1 cellular context compared by ENCODE assay signal in genomic region chr10:96244354-96244753, GRCh38.
TF ChIP-seq lines count a peak whose summit lies in the region.

No MANE protein-coding gene starts in this region.

TF ChIP-seq in GM12878, 131 proteins besides CTCF, POLR2A, EP300 and RAD21 (continued from another document):
- TF ChIP-seq PML (IDR thresholded peaks at IDR 0.05; ENCODE audit: low read length) (no peak), ZSCAN29 (IDR thresholded peaks at IDR 0.05) (no peak), BHLHE40 (IDR thresholded peaks at IDR 0.05; ENCODE audit: borderline replicate concordance in 1 of 2, low read depth in 2 of 2, low read length in 1 of 2) (peak; percentile 60 to 76; a peak in 3 of 4 replicates), RUNX3 (IDR thresholded peaks at IDR 0.05; ENCODE audit: low read length) (peak; percentile 67), MEF2B (IDR thresholded peaks at IDR 0.05; ENCODE audit: partially characterized antibody, poor library complexity, severe bottlenecking) (peak; percentile 35), BMI1 (IDR thresholded peaks at IDR 0.05; ENCODE audit: borderline replicate concordance) (0 out of 2 replicates have a peak, but pooled peaks have one; percentile 20), GATAD2B (conservative IDR thresholded peaks at IDR 0.05; ENCODE audit: low read depth) (peak; percentile 50), POLR2AphosphoS5 (IDR thresholded peaks at IDR 0.05; ENCODE audit: low read length) (0 out of 2 replicates have a peak, but pooled peaks have one; percentile 28), BCL11A (IDR thresholded peaks at IDR 0.05; ENCODE audit: low read depth, low read length) (peak; percentile 49; the same call in 1 of the 2 replicates), PAX5 (IDR thresholded peaks at IDR 0.05; ENCODE audit: borderline replicate concordance, low read depth, low read length) (peak; percentile 84), E2F8 (IDR thresholded peaks at IDR 0.05; ENCODE audit: low read depth, partially characterized antibody) (peak; percentile 26), CREB1 (IDR thresholded peaks at IDR 0.05; ENCODE audit: low read depth) (peak; percentile 93), NKRF (conservative IDR thresholded peaks at IDR 0.05) (no peak; the same call in 1 of the 2 replicates), MXI1 (IDR thresholded peaks at IDR 0.05; ENCODE audit: low read depth, low read length) (peak; percentile 69), NR2C1 (IDR thresholded peaks at IDR 0.05) (0 out of 2 replicates have a peak, but pooled peaks have one; percentile 23), IKZF1 (conservative IDR thresholded peaks at IDR 0.05) (peak; percentile 81), ZNF274 (IDR thresholded peaks at IDR 0.05; ENCODE audit: insufficient read depth, insufficient read length) (no peak), CUX1 (IDR thresholded peaks at IDR 0.05; ENCODE audit: insufficient replicate concordance, low read depth, low read length) (peak; percentile 38), ATF2 (IDR thresholded peaks at IDR 0.05; ENCODE audit: low read length) (peak; percentile 84), EED (IDR thresholded peaks at IDR 0.05; ENCODE audit: low read depth) (peak; percentile 59; the same call in 1 of the 2 replicates), RCOR1 (conservative IDR thresholded peaks at IDR 0.05; ENCODE audit: low read depth, low read length) (0 out of 2 replicates have a peak, but pooled peaks have one; percentile 63), ZNF592 (IDR thresholded peaks at IDR 0.05) (peak; percentile 65; the same call in 1 of the 2 replicates), KLF5 (IDR thresholded peaks at IDR 0.05; ENCODE audit: partially characterized antibody) (no peak), BCLAF1 (IDR thresholded peaks at IDR 0.05) (no peak), ATF7 (IDR thresholded peaks at IDR 0.05; ENCODE audit: low read depth) (peak; percentile 97), CHD2 (IDR thresholded peaks at IDR 0.05; ENCODE audit: borderline replicate concordance, low read depth, low read length) (peak; percentile 72), CBX5 (IDR thresholded peaks at IDR 0.05; ENCODE audit: low read depth) (peak; percentile 69; the same call in 1 of the 2 replicates), NBN (IDR thresholded peaks at IDR 0.05) (peak; percentile 88), POU2F2 (IDR thresholded peaks at IDR 0.05; ENCODE audit: borderline replicate concordance, low read depth, low read length) (no peak), MEF2A (IDR thresholded peaks at IDR 0.05; ENCODE audit: insufficient read depth, low read depth, low read length) (0 out of 2 replicates have a peak, but pooled peaks have one; percentile 19), DPF2 (IDR thresholded peaks at IDR 0.05) (0 out of 2 replicates have a peak, but pooled peaks have one; percentile 66), MTA2 (IDR thresholded peaks at IDR 0.05; ENCODE audit: low read depth) (peak; percentile 73), SKIL (IDR thresholded peaks at IDR 0.05; ENCODE audit: low read depth, poor library complexity, severe bottlenecking) (peak; percentile 64), IRF4 (IDR thresholded peaks at IDR 0.05; ENCODE audit: low read depth, low read length) (0 out of 2 replicates have a peak, but pooled peaks have one; percentile 17)
